ENCODE assay signal across 22 cellular contexts in the genomic region with DNA sequence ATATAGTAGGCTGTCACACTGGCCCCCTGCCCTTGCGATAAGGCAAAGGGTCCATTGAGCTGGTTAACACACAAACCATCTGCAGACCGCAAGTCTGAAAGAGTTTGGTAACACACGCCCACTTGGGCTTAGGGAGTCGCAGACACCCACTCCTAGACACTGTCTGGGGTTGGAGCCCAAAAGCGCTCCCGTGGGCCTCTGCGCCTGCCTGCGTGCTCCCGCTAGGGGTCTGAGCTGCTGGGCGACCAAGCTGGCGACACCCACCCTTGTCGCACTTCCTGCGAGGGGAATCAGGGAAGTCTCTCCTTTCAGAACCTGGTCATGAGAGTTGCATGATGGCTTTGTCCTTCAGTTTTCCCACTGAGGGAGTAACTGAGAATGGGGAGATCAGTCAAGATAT.
"Had no signal": no experiment of that assay in that cellular context is flagged by ENCODE, and none has a peak within 500 bp of the region (broad histone marks: within the 10 kb centered on the region; RNA-seq: fewer than 3 reads in every experiment).

No MANE protein-coding gene starts in this region.

- DNase-seq: activated CD4-positive, alpha-beta T cell treated with anti-CD3 and anti-CD28 coated beads for 48 hours; activated CD4-positive, alpha-beta T cell treated with anti-CD3 and anti-CD28 coated beads, Interleukin-2, amount 50 U/mL, for 1 hour; activated CD4-positive, alpha-beta T cell treated with anti-CD3 and anti-CD28 coated beads, Interleukin-2, amount 50 U/mL, for 48 hours; activated CD8-positive, alpha-beta memory T cell treated with anti-CD3 and anti-CD28 coated beads for 24 hours; activated CD8-positive, alpha-beta T cell treated with anti-CD3 and anti-CD28 coated beads for 36 hours; activated effector memory CD4-positive, alpha-beta T cell treated with Interleukin-2 at 50 U/mL for 16 hours; activated gamma-delta T cell treated with Interleukin-2 at 50 U/mL for 16 hours; activated naive CD4-positive, alpha-beta T cell treated with anti-CD3 and anti-CD28 coated beads, Interleukin-2, amount 50 U/mL, for 16 hours; activated naive CD4-positive, alpha-beta T cell treated with Interleukin-2 at 50 U/mL for 16 hours; activated T-cell treated with anti-CD3 and anti-CD28 coated beads, Interleukin-2, amount 50 U/mL, for 4 hours; amniotic stem cell; anterior cingulate cortex; caudate nucleus; cortex of kidney; dermis blood vessel endothelial cell; effector CD4-positive, alpha-beta T cell; effector memory CD8-positive, alpha-beta T cell; esophagus squamous epithelium; foreskin melanocyte; T-helper 2 cell had no signal

- ATAC-seq: activated CD8-positive, alpha-beta T cell treated with anti-CD3 and anti-CD28 coated beads for 36 hours; activated T-cell treated with anti-CD3 and anti-CD28 coated beads, Interleukin-2, amount 50 U/mL, for 4 hours; activated T-helper 17 cell treated with anti-CD3 and anti-CD28 coated beads, Interleukin-2, amount 50 U/mL, for 72 hours; effector memory CD8-positive, alpha-beta T cell; gastroesophageal sphincter had no signal

- H3K27ac ChIP-seq: esophagus squamous epithelium, gastroesophageal sphincter had no signal

- H3K9me3 ChIP-seq: esophagus squamous epithelium, gastroesophageal sphincter had no signal

- H3K27me3 ChIP-seq: esophagus squamous epithelium, gastroesophageal sphincter had no signal

- H3K36me3 ChIP-seq: esophagus squamous epithelium, gastroesophageal sphincter had no signal

- H3K4me3 ChIP-seq: esophagus squamous epithelium, gastroesophageal sphincter had no signal

- H3K4me1 ChIP-seq: esophagus squamous epithelium, gastroesophageal sphincter had no signal
